8 cellular contexts compared by ENCODE assay signal in the genomic region with DNA sequence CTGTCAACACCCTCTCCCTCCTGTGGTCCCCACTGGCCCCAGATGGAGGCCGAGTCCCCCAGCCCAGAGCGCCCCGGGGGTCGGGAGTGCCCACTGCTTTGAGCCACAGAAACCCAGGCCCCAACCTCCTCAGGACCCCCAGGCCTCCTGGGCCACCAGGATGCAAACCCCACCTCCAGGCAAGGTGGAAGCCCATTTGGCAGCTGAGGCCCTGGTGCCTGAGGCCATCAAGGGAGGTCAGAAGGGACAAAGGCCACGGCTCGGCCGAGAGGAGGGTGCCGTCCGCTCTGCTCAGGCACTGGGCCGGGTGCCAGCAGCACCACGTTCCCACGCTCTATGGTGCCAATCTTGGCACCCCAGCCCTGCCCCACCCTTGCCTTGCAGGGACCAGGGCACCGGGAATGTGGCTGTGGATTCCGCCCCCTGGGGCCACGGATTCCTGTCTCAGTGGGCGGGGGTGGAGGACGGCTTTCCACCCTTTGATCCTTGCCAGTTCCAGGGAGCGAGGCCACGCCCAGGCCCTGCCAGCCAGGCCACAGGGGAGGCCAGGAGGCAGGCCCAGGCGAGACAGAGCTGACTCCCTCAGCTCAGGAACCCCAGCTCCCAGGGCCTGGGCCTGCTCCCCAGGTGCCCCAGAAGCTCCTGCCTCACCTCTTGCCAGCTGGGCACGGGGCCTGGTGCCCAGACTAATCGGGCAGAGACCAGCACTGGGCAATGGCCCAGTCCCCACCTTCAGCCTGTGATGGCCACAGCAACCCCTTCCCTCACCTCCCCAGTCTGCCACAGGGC. TPM values are rescaled to one million over a fixed set of nuclear protein-coding genes. Genes with fewer than 3 reads are reported as not detected.
DNase-seq lines count a peak whose midpoint lies in the region; ATAC-seq and TF ChIP-seq lines count a peak whose summit lies in the region.

No MANE protein-coding gene starts in this region.

- H3K4me1 ChIP-seq in CD8-positive, alpha-beta T cell (ENCODE audit: insufficient read depth, low read length) = peaks cover 38% of the 10 kb centered on the region

- peaks cover 21% of the 10 kb centered on the region for H3K4me1 Mint-ChIP-seq in CD8-positive, alpha-beta T cell (ENCODE audit: low read depth)

- no peak overlapping the region for H3K27ac ChIP-seq in CD8-positive, alpha-beta T cell (ENCODE audit: low read depth, low read length)

- no peaks in the 10 kb centered on the region for H3K27me3 ChIP-seq in CD8-positive, alpha-beta T cell (ENCODE audit: insufficient read depth, low read length)

- peak overlapping the region; percentile 62 for H3K27ac Mint-ChIP-seq in CD8-positive, alpha-beta T cell

- no peak for DNase-seq in CD8-positive, alpha-beta T cell
- DNase-seq in NCI-H2171 treated with DMSO at 0.1 percent for 48 hours (lab: John Stamatoyannopoulos, UW) = peak; percentile 63
- peak; percentile 60 for DNase-seq in epithelial cell of proximal tubule (ENCODE audit: low read depth)
- DNase-seq in omental fat pad (ENCODE audit: low spot score) = no peak

- no peaks in the 10 kb centered on the region for H3K27me3 Mint-ChIP-seq in CD8-positive, alpha-beta T cell (ENCODE audit: low read depth)

- H3K4me3 ChIP-seq in CD8-positive, alpha-beta T cell (ENCODE audit: low read depth, low read length) = no peak overlapping the region
- peak overlapping the region; percentile 91 for H3K4me3 ChIP-seq in epithelial cell of proximal tubule (ENCODE audit: low read depth, low read length)

- no peaks in the 10 kb centered on the region for H3K36me3 Mint-ChIP-seq in CD8-positive, alpha-beta T cell

- no peaks in the 10 kb centered on the region for H3K9me3 ChIP-seq in CD8-positive, alpha-beta T cell (ENCODE audit: low read length)

- intact Hi-C loops in CD8-positive, alpha-beta T cell (cut with DNase I, micrococcal nuclease) = loop anchor here (2.0 to 5.0 kb wide), 7 partner anchors 76 to 436 kb away; partner anchors contain the start of genes NUDT14 (in 2 of the 2), CRIP2 (in 1 of the 2), JAG2 (in 1 of the 2) and TEDC1 (in 1 of the 2)

- no peak for ATAC-seq in CD8-positive, alpha-beta T cell
- ATAC-seq in omental fat pad (ENCODE audit: low FRiP score) (peak; percentile 9), HG03442 (IDR thresholded peaks at IDR 0.05; ENCODE audit: unreplicated experiment) (no peak), GM19351 (IDR thresholded peaks at IDR 0.05; ENCODE audit: unreplicated experiment) (no peak), GM18861 (IDR thresholded peaks at IDR 0.05; ENCODE audit: unreplicated experiment) (no peak), GM18520 (IDR thresholded peaks at IDR 0.05; ENCODE audit: unreplicated experiment) (no peak)

- H3K9me3 Mint-ChIP-seq in CD8-positive, alpha-beta T cell = no peaks in the 10 kb centered on the region

- no peaks in the 10 kb centered on the region for H3K36me3 ChIP-seq in CD8-positive, alpha-beta T cell (ENCODE audit: insufficient read depth, low read length)

- no peak for TF ChIP-seq CTCF in CD8-positive, alpha-beta T cell (IDR thresholded peaks at IDR 0.05)
- TF ChIP-seq CTCF in epithelial cell of proximal tubule (conservative IDR thresholded peaks at IDR 0.05; ENCODE audit: low read depth, low read length) = no peak
- no peak for TF ChIP-seq CTCF in omental fat pad (IDR thresholded peaks at IDR 0.05)

- CTCF ChIA-PET in CD8-positive, alpha-beta T cell (lab: Charles Lee) = interaction anchor here (1.0 to 10.0 kb wide), 11 partner anchors 10 to 260 kb away, joined by 3 to 213 read pairs (median 10); partner anchors contain the start of gene GPR132

- H3K4me3 Mint-ChIP-seq in CD8-positive, alpha-beta T cell = peak overlapping the region; percentile 15

- POLR2A ChIA-PET in CD8-positive, alpha-beta T cell (lab: Charles Lee) = interaction anchor here (1.1 to 1.3 kb wide), 2 partner anchors 26 to 260 kb away, joined by 3 read pairs; partner anchors contain the start of gene GPR132

RNA-seq across cellular contexts. Expression of gene GPR132, which starts 26.3 kb away (rescaled TPM):
- total RNA-seq in CD8-positive, alpha-beta T cell = 100 to 1,000 TPM in 1 of 2 experiments, 10 to 100 TPM in 1; 91.8 to 101 TPM
- total RNA-seq in epithelial cell of proximal tubule = 0.29 and 0.43 TPM in 2 replicates
- total RNA-seq in omental fat pad = 1 to 10 TPM; 2.7 to 9.0 (median 7.6) TPM

Comparison
In these comparisons a context has a peak if more than half of its experiments do, and no peak if none do; other contexts are left out.
1. DNase-seq: peak in NCI-H2171 treated with DMSO at 0.1 percent for 48 hours (single experiment) and epithelial cell of proximal tubule (single experiment); none in CD8-positive, alpha-beta T cell (0 of 7) and omental fat pad (single experiment).
2. RNA of gene GPR132, which starts 26.3 kb away (total RNA-seq): 91.8 to 101 TPM in CD8-positive, alpha-beta T cell; 2.7 to 9.0 TPM in omental fat pad and 0.29 to 0.43 TPM in epithelial cell of proximal tubule; every median in the first group is over 4 times any median in the second.